1 cellular context compared by ENCODE assay signal in the genomic region with DNA sequence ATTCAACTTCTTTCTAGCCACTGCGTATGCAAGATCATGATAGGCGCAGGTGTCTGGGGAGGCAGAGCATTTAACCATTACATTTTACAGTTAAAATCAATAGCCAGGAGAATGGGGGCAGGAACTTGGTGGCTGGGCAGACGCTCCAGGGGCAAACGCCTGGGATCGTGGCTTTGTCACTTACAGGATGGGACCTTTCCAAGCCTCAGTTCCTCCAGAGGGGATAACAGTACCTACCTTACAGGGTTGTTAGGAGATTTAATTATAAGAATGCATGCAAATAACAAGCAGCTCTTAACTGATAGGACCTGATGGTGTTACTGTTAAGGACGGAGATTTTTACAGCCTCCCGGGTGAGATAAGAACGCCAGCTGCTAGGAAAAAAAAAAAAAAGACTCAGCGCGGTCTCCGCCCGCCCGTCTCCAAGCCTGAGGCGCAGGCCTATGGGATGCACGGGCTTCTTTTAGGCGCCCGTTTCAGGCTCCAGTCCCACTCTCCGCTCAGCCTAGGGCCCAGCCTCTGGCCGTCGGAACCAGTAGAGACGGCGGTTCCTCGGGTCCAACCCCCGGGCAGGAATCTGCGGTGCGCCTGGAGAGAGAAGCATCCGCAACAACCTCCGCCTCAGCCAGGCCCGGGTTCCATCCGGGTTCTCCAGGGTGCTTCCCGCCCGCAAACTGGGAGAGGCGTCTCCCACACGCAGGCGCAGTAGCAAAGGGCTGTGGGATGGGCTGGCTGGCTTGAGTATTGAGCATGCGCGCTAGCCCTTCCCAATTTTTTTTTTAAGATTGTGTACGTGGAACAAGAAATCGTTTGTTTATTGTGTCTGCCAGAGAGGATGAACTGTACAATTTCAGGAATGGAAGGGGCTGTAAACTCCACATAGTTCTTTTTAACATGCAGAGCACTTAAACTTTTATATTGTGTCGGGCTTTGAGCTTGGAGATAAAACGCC.
TF ChIP-seq lines count a peak whose summit lies in the region.

A gene (minus strand): TSS at position 653 of the 952 bp plus-strand sequence. CDS start 4,564 bp downstream, outside the sequence.

TF ChIP-seq in HEK293, 187 proteins besides CTCF, POLR2A, EP300 and RAD21 (continued from another document and continues in another):
- TF ChIP-seq, protein P1, sequence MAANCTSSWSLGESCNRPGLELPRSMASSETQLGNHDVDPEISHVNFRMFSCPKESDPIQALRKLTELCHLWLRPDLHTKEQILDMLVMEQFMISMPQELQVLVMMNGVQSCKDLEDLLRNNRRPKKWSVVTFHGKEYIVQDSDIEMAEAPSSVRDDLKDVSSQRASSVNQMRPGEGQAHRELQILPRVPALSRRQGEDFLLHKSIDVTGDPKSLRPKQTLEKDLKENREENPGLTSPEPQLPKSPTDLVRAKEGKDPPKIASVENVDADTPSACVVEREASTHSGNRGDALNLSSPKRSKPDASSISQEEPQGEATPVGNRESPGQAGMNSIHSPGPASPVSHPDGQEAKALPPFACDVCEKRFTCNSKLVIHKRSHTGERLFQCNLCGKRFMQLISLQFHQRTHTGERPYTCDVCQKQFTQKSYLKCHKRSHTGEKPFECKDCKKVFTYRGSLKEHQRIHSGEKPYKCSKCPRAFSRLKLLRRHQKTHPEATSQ (tag by site-specific recombination; IDR thresholded peaks at IDR 0.05), result no peak
- TF ChIP-seq ZNF37A (tag by site-specific recombination; IDR thresholded peaks at IDR 0.05), result no peak
- TF ChIP-seq, protein P2, sequence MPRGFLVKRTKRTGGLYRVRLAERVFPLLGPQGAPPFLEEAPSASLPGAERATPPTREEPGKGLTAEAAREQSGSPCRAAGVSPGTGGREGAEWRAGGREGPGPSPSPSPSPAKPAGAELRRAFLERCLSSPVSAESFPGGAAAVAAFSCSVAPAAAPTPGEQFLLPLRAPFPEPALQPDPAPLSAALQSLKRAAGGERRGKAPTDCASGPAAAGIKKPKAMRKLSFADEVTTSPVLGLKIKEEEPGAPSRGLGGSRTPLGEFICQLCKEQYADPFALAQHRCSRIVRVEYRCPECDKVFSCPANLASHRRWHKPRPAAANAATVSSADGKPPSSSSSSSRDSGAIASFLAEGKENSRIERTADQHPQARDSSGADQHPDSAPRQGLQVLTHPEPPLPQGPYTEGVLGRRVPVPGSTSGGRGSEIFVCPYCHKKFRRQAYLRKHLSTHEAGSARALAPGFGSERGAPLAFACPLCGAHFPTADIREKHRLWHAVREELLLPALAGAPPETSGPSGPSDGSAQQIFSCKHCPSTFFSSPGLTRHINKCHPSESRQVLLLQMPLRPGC (tag by site-specific recombination; IDR thresholded peaks at IDR 0.05), result 0 out of 2 replicates have a peak, but pooled peaks have one; percentile 47
- no peak for TF ChIP-seq BCL11B (tag by site-specific recombination; IDR thresholded peaks at IDR 0.05; ENCODE audit: low read depth)
- TF ChIP-seq ZNF48 (tag by site-specific recombination; IDR thresholded peaks at IDR 0.05), result no peak
- TF ChIP-seq KLF8 (tag by site-specific recombination; IDR thresholded peaks at IDR 0.05), result peak; percentile 77; the same call in 1 of the 2 replicates
- no peak for TF ChIP-seq ZNF530 (tag by site-specific recombination; IDR thresholded peaks at IDR 0.05; ENCODE audit: low read depth)
- TF ChIP-seq, protein P3, sequence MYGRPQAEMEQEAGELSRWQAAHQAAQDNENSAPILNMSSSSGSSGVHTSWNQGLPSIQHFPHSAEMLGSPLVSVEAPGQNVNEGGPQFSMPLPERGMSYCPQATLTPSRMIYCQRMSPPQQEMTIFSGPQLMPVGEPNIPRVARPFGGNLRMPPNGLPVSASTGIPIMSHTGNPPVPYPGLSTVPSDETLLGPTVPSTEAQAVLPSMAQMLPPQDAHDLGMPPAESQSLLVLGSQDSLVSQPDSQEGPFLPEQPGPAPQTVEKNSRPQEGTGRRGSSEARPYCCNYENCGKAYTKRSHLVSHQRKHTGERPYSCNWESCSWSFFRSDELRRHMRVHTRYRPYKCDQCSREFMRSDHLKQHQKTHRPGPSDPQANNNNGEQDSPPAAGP (tag by site-specific recombination; IDR thresholded peaks at IDR 0.05), result peak; percentile 49; the same call in 1 of the 2 replicates
- no peak for TF ChIP-seq ZNF670 (tag by site-specific recombination; IDR thresholded peaks at IDR 0.05; ENCODE audit: low read depth)
- peak; percentile 93 for TF ChIP-seq ZBTB8A (tag by site-specific recombination; IDR thresholded peaks at IDR 0.05)
- TF ChIP-seq, protein P4, sequence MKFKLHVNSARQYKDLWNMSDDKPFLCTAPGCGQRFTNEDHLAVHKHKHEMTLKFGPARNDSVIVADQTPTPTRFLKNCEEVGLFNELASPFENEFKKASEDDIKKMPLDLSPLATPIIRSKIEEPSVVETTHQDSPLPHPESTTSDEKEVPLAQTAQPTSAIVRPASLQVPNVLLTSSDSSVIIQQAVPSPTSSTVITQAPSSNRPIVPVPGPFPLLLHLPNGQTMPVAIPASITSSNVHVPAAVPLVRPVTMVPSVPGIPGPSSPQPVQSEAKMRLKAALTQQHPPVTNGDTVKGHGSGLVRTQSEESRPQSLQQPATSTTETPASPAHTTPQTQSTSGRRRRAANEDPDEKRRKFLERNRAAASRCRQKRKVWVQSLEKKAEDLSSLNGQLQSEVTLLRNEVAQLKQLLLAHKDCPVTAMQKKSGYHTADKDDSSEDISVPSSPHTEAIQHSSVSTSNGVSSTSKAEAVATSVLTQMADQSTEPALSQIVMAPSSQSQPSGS (tag by site-specific recombination; IDR thresholded peaks at IDR 0.05; ENCODE audit: low read depth), result no peak
- 0 out of 2 replicates have a peak, but pooled peaks have one; percentile 9 for TF ChIP-seq GLIS1 (tag by site-specific recombination; IDR thresholded peaks at IDR 0.05)
- 0 out of 2 replicates have a peak, but pooled peaks have one; percentile 17 for TF ChIP-seq ZNF777 (tag by site-specific recombination; IDR thresholded peaks at IDR 0.05; ENCODE audit: borderline replicate concordance)
- TF ChIP-seq ZNF311 (tag by site-specific recombination; IDR thresholded peaks at IDR 0.05; ENCODE audit: borderline replicate concordance), result no peak
- peak; percentile 85 for TF ChIP-seq ZNF600 (tag by site-specific recombination; IDR thresholded peaks at IDR 0.05)
- TF ChIP-seq ZNF223 (tag by site-specific recombination; IDR thresholded peaks at IDR 0.05), result no peak
- TF ChIP-seq ZNF354C (tag by site-specific recombination; IDR thresholded peaks at IDR 0.05; ENCODE audit: borderline replicate concordance, low read depth), result no peak
- TF ChIP-seq WT1 (tag by site-specific recombination; IDR thresholded peaks at IDR 0.05), result no peak
- no peak for TF ChIP-seq ZNF404 (tag by site-specific recombination; IDR thresholded peaks at IDR 0.05)
- TF ChIP-seq GLI2 (tag by site-specific recombination; IDR thresholded peaks at IDR 0.05; ENCODE audit: borderline replicate concordance, low read depth), result no peak
- peak; percentile 83; the same call in 1 of the 2 replicates for TF ChIP-seq ZNF501 (tag by site-specific recombination; IDR thresholded peaks at IDR 0.05)
- TF ChIP-seq ZNF366 (tag by site-specific recombination; conservative IDR thresholded peaks at IDR 0.05), result 0 out of 2 replicates have a peak, but pooled peaks have one; percentile 19
- TF ChIP-seq ZNF274 (IDR thresholded peaks at IDR 0.05; ENCODE audit: low read length), result no peak
- TF ChIP-seq ZNF274 (tag by site-specific recombination; IDR thresholded peaks at IDR 0.05; ENCODE audit: borderline replicate concordance), result no peak
- TF ChIP-seq, protein P5, sequence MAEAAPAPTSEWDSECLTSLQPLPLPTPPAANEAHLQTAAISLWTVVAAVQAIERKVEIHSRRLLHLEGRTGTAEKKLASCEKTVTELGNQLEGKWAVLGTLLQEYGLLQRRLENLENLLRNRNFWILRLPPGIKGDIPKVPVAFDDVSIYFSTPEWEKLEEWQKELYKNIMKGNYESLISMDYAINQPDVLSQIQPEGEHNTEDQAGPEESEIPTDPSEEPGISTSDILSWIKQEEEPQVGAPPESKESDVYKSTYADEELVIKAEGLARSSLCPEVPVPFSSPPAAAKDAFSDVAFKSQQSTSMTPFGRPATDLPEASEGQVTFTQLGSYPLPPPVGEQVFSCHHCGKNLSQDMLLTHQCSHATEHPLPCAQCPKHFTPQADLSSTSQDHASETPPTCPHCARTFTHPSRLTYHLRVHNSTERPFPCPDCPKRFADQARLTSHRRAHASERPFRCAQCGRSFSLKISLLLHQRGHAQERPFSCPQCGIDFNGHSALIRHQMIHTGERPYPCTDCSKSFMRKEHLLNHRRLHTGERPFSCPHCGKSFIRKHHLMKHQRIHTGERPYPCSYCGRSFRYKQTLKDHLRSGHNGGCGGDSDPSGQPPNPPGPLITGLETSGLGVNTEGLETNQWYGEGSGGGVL (tag by site-specific recombination; IDR thresholded peaks at IDR 0.05), result no peak
- TF ChIP-seq, protein P6, sequence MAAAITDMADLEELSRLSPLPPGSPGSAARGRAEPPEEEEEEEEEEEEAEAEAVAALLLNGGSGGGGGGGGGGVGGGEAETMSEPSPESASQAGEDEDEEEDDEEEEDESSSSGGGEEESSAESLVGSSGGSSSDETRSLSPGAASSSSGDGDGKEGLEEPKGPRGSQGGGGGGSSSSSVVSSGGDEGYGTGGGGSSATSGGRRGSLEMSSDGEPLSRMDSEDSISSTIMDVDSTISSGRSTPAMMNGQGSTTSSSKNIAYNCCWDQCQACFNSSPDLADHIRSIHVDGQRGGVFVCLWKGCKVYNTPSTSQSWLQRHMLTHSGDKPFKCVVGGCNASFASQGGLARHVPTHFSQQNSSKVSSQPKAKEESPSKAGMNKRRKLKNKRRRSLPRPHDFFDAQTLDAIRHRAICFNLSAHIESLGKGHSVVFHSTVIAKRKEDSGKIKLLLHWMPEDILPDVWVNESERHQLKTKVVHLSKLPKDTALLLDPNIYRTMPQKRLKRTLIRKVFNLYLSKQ (tag by site-specific recombination; IDR thresholded peaks at IDR 0.05; ENCODE audit: borderline replicate concordance), result no peak
- TF ChIP-seq, protein P7, sequence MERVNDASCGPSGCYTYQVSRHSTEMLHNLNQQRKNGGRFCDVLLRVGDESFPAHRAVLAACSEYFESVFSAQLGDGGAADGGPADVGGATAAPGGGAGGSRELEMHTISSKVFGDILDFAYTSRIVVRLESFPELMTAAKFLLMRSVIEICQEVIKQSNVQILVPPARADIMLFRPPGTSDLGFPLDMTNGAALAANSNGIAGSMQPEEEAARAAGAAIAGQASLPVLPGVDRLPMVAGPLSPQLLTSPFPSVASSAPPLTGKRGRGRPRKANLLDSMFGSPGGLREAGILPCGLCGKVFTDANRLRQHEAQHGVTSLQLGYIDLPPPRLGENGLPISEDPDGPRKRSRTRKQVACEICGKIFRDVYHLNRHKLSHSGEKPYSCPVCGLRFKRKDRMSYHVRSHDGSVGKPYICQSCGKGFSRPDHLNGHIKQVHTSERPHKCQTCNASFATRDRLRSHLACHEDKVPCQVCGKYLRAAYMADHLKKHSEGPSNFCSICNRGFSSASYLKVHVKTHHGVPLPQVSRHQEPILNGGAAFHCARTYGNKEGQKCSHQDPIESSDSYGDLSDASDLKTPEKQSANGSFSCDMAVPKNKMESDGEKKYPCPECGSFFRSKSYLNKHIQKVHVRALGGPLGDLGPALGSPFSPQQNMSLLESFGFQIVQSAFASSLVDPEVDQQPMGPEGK (tag by site-specific recombination; IDR thresholded peaks at IDR 0.05), result peak; percentile 36; the same call in 1 of the 2 replicates
- peak; percentile 93 for TF ChIP-seq IKZF3 (tag by site-specific recombination; IDR thresholded peaks at IDR 0.05)
- TF ChIP-seq ZFP41 (tag by site-specific recombination; IDR thresholded peaks at IDR 0.05; ENCODE audit: borderline replicate concordance), result no peak
- no peak for TF ChIP-seq ZNF830 (tag by site-specific recombination; IDR thresholded peaks at IDR 0.05; ENCODE audit: low read depth)
- TF ChIP-seq, protein P8, sequence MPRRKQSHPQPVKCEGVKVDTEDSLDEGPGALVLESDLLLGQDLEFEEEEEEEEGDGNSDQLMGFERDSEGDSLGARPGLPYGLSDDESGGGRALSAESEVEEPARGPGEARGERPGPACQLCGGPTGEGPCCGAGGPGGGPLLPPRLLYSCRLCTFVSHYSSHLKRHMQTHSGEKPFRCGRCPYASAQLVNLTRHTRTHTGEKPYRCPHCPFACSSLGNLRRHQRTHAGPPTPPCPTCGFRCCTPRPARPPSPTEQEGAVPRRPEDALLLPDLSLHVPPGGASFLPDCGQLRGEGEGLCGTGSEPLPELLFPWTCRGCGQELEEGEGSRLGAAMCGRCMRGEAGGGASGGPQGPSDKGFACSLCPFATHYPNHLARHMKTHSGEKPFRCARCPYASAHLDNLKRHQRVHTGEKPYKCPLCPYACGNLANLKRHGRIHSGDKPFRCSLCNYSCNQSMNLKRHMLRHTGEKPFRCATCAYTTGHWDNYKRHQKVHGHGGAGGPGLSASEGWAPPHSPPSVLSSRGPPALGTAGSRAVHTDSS (tag by site-specific recombination; IDR thresholded peaks at IDR 0.05), result no peak
- peak; percentile 73; the same call in 1 of the 2 replicates for TF ChIP-seq ZNF394 (tag by site-specific recombination; IDR thresholded peaks at IDR 0.05; ENCODE audit: borderline replicate concordance)
- TF ChIP-seq ZNF24 (tag by site-specific recombination; IDR thresholded peaks at IDR 0.05), result 0 out of 2 replicates have a peak, but pooled peaks have one; percentile 67
- no peak for TF ChIP-seq ZNF510 (tag by site-specific recombination; IDR thresholded peaks at IDR 0.05; ENCODE audit: insufficient replicate concordance)
- TF ChIP-seq, protein P9, sequence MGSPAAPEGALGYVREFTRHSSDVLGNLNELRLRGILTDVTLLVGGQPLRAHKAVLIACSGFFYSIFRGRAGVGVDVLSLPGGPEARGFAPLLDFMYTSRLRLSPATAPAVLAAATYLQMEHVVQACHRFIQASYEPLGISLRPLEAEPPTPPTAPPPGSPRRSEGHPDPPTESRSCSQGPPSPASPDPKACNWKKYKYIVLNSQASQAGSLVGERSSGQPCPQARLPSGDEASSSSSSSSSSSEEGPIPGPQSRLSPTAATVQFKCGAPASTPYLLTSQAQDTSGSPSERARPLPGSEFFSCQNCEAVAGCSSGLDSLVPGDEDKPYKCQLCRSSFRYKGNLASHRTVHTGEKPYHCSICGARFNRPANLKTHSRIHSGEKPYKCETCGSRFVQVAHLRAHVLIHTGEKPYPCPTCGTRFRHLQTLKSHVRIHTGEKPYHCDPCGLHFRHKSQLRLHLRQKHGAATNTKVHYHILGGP (tag by site-specific recombination; IDR thresholded peaks at IDR 0.05), result no peak
- no peak for TF ChIP-seq PRDM1 (tag by site-specific recombination; IDR thresholded peaks at IDR 0.05)
- TF ChIP-seq ZNF140 (tag by site-specific recombination; IDR thresholded peaks at IDR 0.05), result no peak
- TF ChIP-seq MZF1 (tag by site-specific recombination; IDR thresholded peaks at IDR 0.05; ENCODE audit: borderline replicate concordance), result peak; percentile 29; the same call in 1 of the 2 replicates
- TF ChIP-seq ZNF623 (tag by site-specific recombination; IDR thresholded peaks at IDR 0.05), result no peak
- no peak for TF ChIP-seq ZNF792 (tag by site-specific recombination; IDR thresholded peaks at IDR 0.05)
- no peak for TF ChIP-seq ZNF132 (tag by site-specific recombination; IDR thresholded peaks at IDR 0.05; ENCODE audit: borderline replicate concordance)
- TF ChIP-seq ZNF596 (tag by site-specific recombination; IDR thresholded peaks at IDR 0.05), result no peak
- TF ChIP-seq ZBTB20 (tag by site-specific recombination; IDR thresholded peaks at IDR 0.05), result peak; percentile 88
- TF ChIP-seq, protein P10, sequence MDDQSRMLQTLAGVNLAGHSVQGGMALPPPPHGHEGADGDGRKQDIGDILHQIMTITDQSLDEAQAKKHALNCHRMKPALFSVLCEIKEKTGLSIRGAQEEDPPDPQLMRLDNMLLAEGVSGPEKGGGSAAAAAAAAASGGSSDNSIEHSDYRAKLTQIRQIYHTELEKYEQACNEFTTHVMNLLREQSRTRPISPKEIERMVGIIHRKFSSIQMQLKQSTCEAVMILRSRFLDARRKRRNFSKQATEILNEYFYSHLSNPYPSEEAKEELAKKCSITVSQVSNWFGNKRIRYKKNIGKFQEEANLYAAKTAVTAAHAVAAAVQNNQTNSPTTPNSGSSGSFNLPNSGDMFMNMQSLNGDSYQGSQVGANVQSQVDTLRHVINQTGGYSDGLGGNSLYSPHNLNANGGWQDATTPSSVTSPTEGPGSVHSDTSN (CRISPR knock-in tag; IDR thresholded peaks at IDR 0.05), result no peak
